ENCODE assay signal across 1 cellular context in genomic region chr3:75672142-75672775, GRCh38.
TF ChIP-seq lines count a peak whose summit lies in the region.

No MANE protein-coding gene starts in this region.

TF ChIP-seq in HEK293T, 16 proteins besides CTCF, POLR2A, EP300 and RAD21:
- TF ChIP-seq L3MBTL2 (conservative IDR thresholded peaks at IDR 0.05), result peak; percentile 29; the same call in 1 of the 2 replicates
TF ChIP-seq in HEK293T: peak in this region for 1; not testable (repeated sequence) for 15.
